ENCODE assay signal across 31 cellular contexts in the genomic region with DNA sequence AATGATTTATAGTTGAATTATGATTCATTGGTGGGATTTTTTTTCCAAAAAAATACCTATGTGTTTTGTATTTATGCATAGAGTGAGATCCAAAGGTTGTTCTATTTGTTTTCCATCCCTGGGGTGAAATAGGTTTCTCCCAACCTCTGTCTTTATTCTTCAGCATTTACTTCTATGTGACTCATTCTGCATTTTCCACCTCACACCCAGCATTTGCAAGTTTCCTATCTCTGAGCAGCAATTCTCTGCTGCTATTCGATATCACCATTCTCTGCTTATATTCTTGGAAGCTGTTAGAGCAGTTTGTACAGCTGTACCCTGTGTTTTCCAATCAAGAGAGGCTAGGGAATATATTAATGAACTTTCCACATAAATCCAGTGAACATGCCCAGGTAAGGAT.
"Had no signal": no experiment of that assay in that cellular context is flagged by ENCODE, and none has a peak within 500 bp of the region (broad histone marks: within the 10 kb centered on the region; RNA-seq: fewer than 3 reads in every experiment).

No MANE protein-coding gene starts in this region.

- H3K4me3 ChIP-seq: body of pancreas, colonic mucosa, gastrocnemius medialis, pancreas, psoas muscle, sigmoid colon, upper lobe of left lung had no signal

- H3K36me3 Mint-ChIP-seq: activated CD4-positive, alpha-beta memory T cell treated with anti-CD3 and anti-CD28 coated beads for 36 hours; activated naive CD4-positive, alpha-beta T cell treated with anti-CD3 and anti-CD28 coated beads, Interleukin-2, amount 10 ng/mL, durations not matched to agents 7 days and 5 days; activated naive CD8-positive, alpha-beta T cell treated with anti-CD3 and anti-CD28 coated beads, Interleukin-2, amount 10 ng/mL, durations not matched to agents 7 days and 5 days; mesothelial cell of epicardium; stimulated activated memory B cell treated with anti-CD40 and anti-IgM and Interleukin-4, amounts not matched to agents 10 μg/mL and 1 μg/mL and 100 μg/mL, for 72 hours had no signal

- ATAC-seq: body of pancreas; gastrocnemius medialis; left colon; pancreas; psoas muscle; stimulated activated memory B cell treated with anti-CD40 and anti-IgM and Interleukin-4, amounts not matched to agents 10 μg/mL and 1 μg/mL and 100 μg/mL, for 72 hours; stimulated activated naive CD8-positive, alpha-beta T cell treated with anti-CD3 and anti-CD28 coated beads, Interleukin-15, amount 100 ng/mL, for 72 hours had no signal

- H3K27me3 Mint-ChIP-seq: activated CD4-positive, alpha-beta memory T cell treated with anti-CD3 and anti-CD28 coated beads for 36 hours; activated CD4-positive, alpha-beta T cell treated with anti-CD3 and anti-CD28 coated beads, Interleukin-2, amount 10 ng/mL, durations not matched to agents 24 days and 14 days; activated naive CD4-positive, alpha-beta T cell treated with anti-CD3 and anti-CD28 coated beads, Interleukin-2, amount 10 ng/mL, durations not matched to agents 7 days and 5 days; activated naive CD8-positive, alpha-beta T cell treated with anti-CD3 and anti-CD28 coated beads, Interleukin-2, amount 10 ng/mL, durations not matched to agents 7 days and 5 days; activated T-cell treated with anti-CD3 and anti-CD28 coated beads, Interleukin-2, amount 50 U/mL, for 24 hours; stimulated activated memory B cell treated with anti-CD40 and anti-IgM and Interleukin-4, amounts not matched to agents 10 μg/mL and 1 μg/mL and 100 μg/mL, for 72 hours; stimulated activated naive CD8-positive, alpha-beta T cell treated with anti-CD3 and anti-CD28 coated beads, Interleukin-15, amount 100 ng/mL, for 72 hours had no signal

- FAIRE-seq: kidney, pancreas, small intestine had no signal

- H3K36me3 ChIP-seq: colonic mucosa, gastrocnemius medialis, pancreas, sigmoid colon, upper lobe of left lung had no signal

- H3K4me1 Mint-ChIP-seq: activated CD4-positive, alpha-beta T cell treated with anti-CD3 and anti-CD28 coated beads, Interleukin-2, amount 10 ng/mL, durations not matched to agents 24 days and 14 days; activated naive CD4-positive, alpha-beta T cell treated with anti-CD3 and anti-CD28 coated beads, Interleukin-2, amount 10 ng/mL, durations not matched to agents 7 days and 5 days; activated naive CD8-positive, alpha-beta T cell treated with anti-CD3 and anti-CD28 coated beads, Interleukin-2, amount 10 ng/mL, durations not matched to agents 7 days and 5 days; mesothelial cell of epicardium; naive B cell; stimulated activated memory B cell treated with anti-CD40 and anti-IgM and Interleukin-4, amounts not matched to agents 10 μg/mL and 1 μg/mL and 100 μg/mL, for 72 hours; stimulated activated naive CD8-positive, alpha-beta T cell treated with anti-CD3 and anti-CD28 coated beads, Interleukin-15, amount 100 ng/mL, for 72 hours had no signal

- H3K9me3 ChIP-seq: body of pancreas, colonic mucosa, gastrocnemius medialis, pancreas, psoas muscle, sigmoid colon, upper lobe of left lung had no signal

- H3K9me3 Mint-ChIP-seq: activated naive CD4-positive, alpha-beta T cell treated with anti-CD3 and anti-CD28 coated beads, Interleukin-2, amount 10 ng/mL, durations not matched to agents 7 days and 5 days; activated naive CD8-positive, alpha-beta T cell treated with anti-CD3 and anti-CD28 coated beads, Interleukin-2, amount 10 ng/mL, durations not matched to agents 7 days and 5 days had no signal

- H3K27ac Mint-ChIP-seq: activated CD4-positive, alpha-beta memory T cell treated with anti-CD3 and anti-CD28 coated beads for 36 hours; activated CD4-positive, alpha-beta T cell treated with anti-CD3 and anti-CD28 coated beads, Interleukin-2, amount 10 ng/mL, durations not matched to agents 24 days and 14 days; activated naive CD4-positive, alpha-beta T cell treated with anti-CD3 and anti-CD28 coated beads, Interleukin-2, amount 10 ng/mL, durations not matched to agents 7 days and 5 days; activated naive CD8-positive, alpha-beta T cell treated with anti-CD3 and anti-CD28 coated beads, Interleukin-2, amount 10 ng/mL, durations not matched to agents 7 days and 5 days; activated T-cell treated with anti-CD3 and anti-CD28 coated beads, Interleukin-2, amount 50 U/mL, for 24 hours; mesothelial cell of epicardium; naive B cell; stimulated activated memory B cell treated with anti-CD40 and anti-IgM and Interleukin-4, amounts not matched to agents 10 μg/mL and 1 μg/mL and 100 μg/mL, for 72 hours; stimulated activated naive CD8-positive, alpha-beta T cell treated with anti-CD3 and anti-CD28 coated beads, Interleukin-15, amount 100 ng/mL, for 72 hours had no signal

- H3K27me3 ChIP-seq: body of pancreas, colonic mucosa, gastrocnemius medialis, pancreas, sigmoid colon, upper lobe of left lung had no signal

- H3K4me1 ChIP-seq: body of pancreas, colonic mucosa, gastrocnemius medialis, pancreas, psoas muscle, sigmoid colon, upper lobe of left lung had no signal

- H3K27ac ChIP-seq: body of pancreas, colonic mucosa, gastrocnemius medialis, pancreas, psoas muscle, sigmoid colon, upper lobe of left lung had no signal

- H3K4me3 Mint-ChIP-seq: activated CD4-positive, alpha-beta memory T cell treated with anti-CD3 and anti-CD28 coated beads for 36 hours; activated CD4-positive, alpha-beta T cell treated with anti-CD3 and anti-CD28 coated beads, Interleukin-2, amount 10 ng/mL, durations not matched to agents 24 days and 14 days; activated naive CD4-positive, alpha-beta T cell treated with anti-CD3 and anti-CD28 coated beads, Interleukin-2, amount 10 ng/mL, durations not matched to agents 7 days and 5 days; activated naive CD8-positive, alpha-beta T cell treated with anti-CD3 and anti-CD28 coated beads, Interleukin-2, amount 10 ng/mL, durations not matched to agents 7 days and 5 days; activated T-cell treated with anti-CD3 and anti-CD28 coated beads, Interleukin-2, amount 50 U/mL, for 24 hours; mesothelial cell of epicardium; naive B cell; stimulated activated memory B cell treated with anti-CD40 and anti-IgM and Interleukin-4, amounts not matched to agents 10 μg/mL and 1 μg/mL and 100 μg/mL, for 72 hours; stimulated activated naive CD8-positive, alpha-beta T cell treated with anti-CD3 and anti-CD28 coated beads, Interleukin-15, amount 100 ng/mL, for 72 hours had no signal

- DNase-seq: activated CD4-positive, alpha-beta memory T cell treated with anti-CD3 and anti-CD28 coated beads for 36 hours; activated CD4-positive, alpha-beta T cell treated with anti-CD3 and anti-CD28 coated beads, Interleukin-2, amount 10 ng/mL, durations not matched to agents 24 days and 14 days; activated CD4-positive, CD25-positive, alpha-beta regulatory T cell treated with anti-CD3 and anti-CD28 coated beads, Interleukin-2, amount 50 U/mL, for 72 hours; activated CD8-positive, alpha-beta memory T cell treated with anti-CD3 and anti-CD28 coated beads, Interleukin-2, amount 50 U/mL, for 48 hours; activated gamma-delta T cell; activated naive CD4-positive, alpha-beta T cell treated with anti-CD3 and anti-CD28 coated beads, Interleukin-2, amount 10 ng/mL, durations not matched to agents 7 days and 5 days; activated naive CD8-positive, alpha-beta T cell treated with anti-CD3 and anti-CD28 coated beads, Interleukin-2, amount 10 ng/mL, durations not matched to agents 7 days and 5 days; activated T-cell treated with anti-CD3 and anti-CD28 coated beads, Interleukin-2, amount 50 U/mL, for 24 hours; amygdala; colonic mucosa; effector memory CD4-positive, alpha-beta T cell; erythroblast; gastrocnemius medialis; glutamatergic neuron; kidney; left colon; mammary epithelial cell; naive B cell; pancreas; psoas muscle; sigmoid colon; small intestine; stimulated activated CD4-positive, alpha-beta T cell treated with anti-CD3 and anti-CD28 coated beads, Interleukin-1b, Interleukin-23, amount 100 ng/mL, for 48 hours; stimulated activated CD4-positive, alpha-beta T cell treated with anti-CD3 and anti-CD28 coated beads, Interleukin-4, amount 100 ng/mL, for 4 hours; stimulated activated CD8-positive, alpha-beta memory T cell treated with anti-CD3 and anti-CD28 coated beads, Interleukin-4, amount 100 ng/mL, for 48 hours; stimulated activated naive CD8-positive, alpha-beta T cell treated with anti-CD3 and anti-CD28 coated beads, Interleukin-15, amount 100 ng/mL, for 72 hours; T-helper 2 cell; upper lobe of left lung had no signal
